ENCODE assay signal across 10 cellular contexts in genomic region chr11:62974848-62975522, GRCh38. TPM values are rescaled to one million over a fixed set of nuclear protein-coding genes. Genes with fewer than 3 reads are reported as not detected.
DNase-seq lines count a peak whose midpoint lies in the region; ATAC-seq and TF ChIP-seq lines count a peak whose summit lies in the region.
"Had no signal": no experiment of that assay in that cellular context is flagged by ENCODE, and none has a peak within 500 bp of the region (broad histone marks: within the 10 kb centered on the region; RNA-seq: fewer than 3 reads in every experiment).

No MANE protein-coding gene starts in this region.

- no peak overlapping the region for H3K4me3 ChIP-seq in gastrocnemius medialis
- H3K4me3 ChIP-seq: SJSA1 had no signal

- ATAC-seq in Right ventricle myocardium inferior (peak; percentile 70), gastrocnemius medialis (no peak)

- no peaks in the 10 kb centered on the region for H3K36me3 ChIP-seq in gastrocnemius medialis
- H3K36me3 ChIP-seq: SJSA1 had no signal

- peak in 2 of 5 experiments; percentile 22 to 33 for TF ChIP-seq CTCF in gastrocnemius medialis (IDR thresholded peaks at IDR 0.05 in 4 of 5, conservative IDR thresholded peaks at IDR 0.05 in 1 of 5)

- TF ChIP-seq POLR2A in gastrocnemius medialis (IDR thresholded peaks at IDR 0.05) = no peak

- H3K27me3 ChIP-seq in gastrocnemius medialis = no peaks in the 10 kb centered on the region

- peaks cover 3 to 4% of the 10 kb centered on the region in 2 donors for H3K4me1 ChIP-seq in gastrocnemius medialis
- H3K4me1 ChIP-seq: SJSA1 had no signal

- no peaks in the 10 kb centered on the region for H3K9me3 ChIP-seq in gastrocnemius medialis
- H3K9me3 ChIP-seq: SJSA1 had no signal

- H3K27ac ChIP-seq in gastrocnemius medialis = no peak overlapping the region
- H3K27ac ChIP-seq: SJSA1 had no signal

- intact Hi-C loops in Right ventricle myocardium inferior (cut with DNase I) (loop anchor here (2.0 kb wide), 1 partner anchor 66 kb away; no protein-coding TSS in a partner anchor), gastrocnemius medialis (cut with DNase I; ENCODE audit: low total_unique reads) (no loop called here)

- in situ Hi-C loops in KBM-7 (cut with MboI; ENCODE audit: low pct_unique_long_range_greater_than_20kb, low sequenced_read_pairs) (no loop called here), SK-MEL-5 (cut with HindIII; ENCODE audit: low pct_unique_long_range_greater_than_20kb, low sequenced_read_pairs) (no loop called here), gastrocnemius medialis (cut with MboI; ENCODE audit: low sequenced_read_pairs in 4 of 4) (no loop called here)

- DNase-seq in EL (peak; percentile 27), KBM-7 (peak; percentile 28), SK-MEL-5 (ENCODE audit: low read depth, low spot score) (peak; percentile 47), Right ventricle myocardium inferior (ENCODE audit: missing footprints) (peak; percentile 83), gastrocnemius medialis (no peak), hippocampal formation (lab: John Stamatoyannopoulos, UW) (no peak), NCI-H146 treated with DMSO at 0.1 percent for 48 hours (lab: John Stamatoyannopoulos, UW; ENCODE audit: unreplicated experiment) (no peak)
- peak; percentile 40 for DNase-seq in stimulated activated CD8-positive, alpha-beta memory T cell treated with anti-CD3 and anti-CD28 coated beads, Interleukin-4, amount 100 ng/mL, for 48 hours

RNA-seq across cellular contexts. Expression of gene SLC22A6, which starts 9.8 kb away (rescaled TPM):
- total RNA-seq in SK-MEL-5 (2014; rRNA removed; shearing (Covaris generic)) = not detected in 2 replicates
- polyA plus RNA-seq in SK-MEL-5 (2015; cell fraction: cytosol; rRNA removed) = not detected in 2 replicates
- polyA plus RNA-seq in SK-MEL-5 (2015; cell fraction: nucleus; rRNA removed) = not detected in 2 replicates
- total RNA-seq in Right ventricle myocardium inferior (not detected), gastrocnemius medialis (not detected)
- total RNA-seq: glomerular endothelial cell, SJSA1 had no signal

RNA-seq across cellular contexts. Expression of gene SLC22A8, which starts 40.7 kb away (rescaled TPM):
- total RNA-seq in SK-MEL-5 (2014; rRNA removed; shearing (Covaris generic)) = not detected in 2 replicates
- not detected in 2 replicates for polyA plus RNA-seq in SK-MEL-5 (2015; cell fraction: cytosol; rRNA removed)
- polyA plus RNA-seq in SK-MEL-5 (2015; cell fraction: nucleus; rRNA removed) = not detected in 2 replicates
- total RNA-seq in Right ventricle myocardium inferior (not detected), gastrocnemius medialis (not detected)
- total RNA-seq: glomerular endothelial cell, SJSA1 had no signal

RNA-seq across cellular contexts. Expression of gene CHRM1, which starts 53.8 kb away (rescaled TPM):
- 0.16 and 0.18 TPM in 2 replicates for total RNA-seq in SK-MEL-5 (2014; rRNA removed; shearing (Covaris generic))
- 0.20 and 0.33 TPM in 2 replicates for polyA plus RNA-seq in SK-MEL-5 (2015; cell fraction: cytosol; rRNA removed)
- polyA plus RNA-seq in SK-MEL-5 (2015; cell fraction: nucleus; rRNA removed) = 0.19 TPM in 1 of 2 replicates, not detected in the other
- total RNA-seq in Right ventricle myocardium inferior = not detected
- not detected for total RNA-seq in gastrocnemius medialis
- total RNA-seq: glomerular endothelial cell, SJSA1 had no signal

Comparison
In these comparisons a context has a peak if more than half of its experiments do, and no peak if none do; other contexts are left out.
1. DNase-seq: peak in EL (single experiment), KBM-7 (single experiment), SK-MEL-5 (single experiment), Right ventricle myocardium inferior (single experiment) and stimulated activated CD8-positive, alpha-beta memory T cell treated with anti-CD3 and anti-CD28 coated beads, Interleukin-4, amount 100 ng/mL, for 48 hours (single experiment); none in gastrocnemius medialis (0 of 2), hippocampal formation (0 of 2) and NCI-H146 treated with DMSO at 0.1 percent for 48 hours (single experiment).